9 cellular contexts compared by ENCODE assay signal in genomic region chr11:44566952-44567875, GRCh38. TPM values are rescaled to one million over a fixed set of nuclear protein-coding genes. Genes with fewer than 3 reads are reported as not detected.
A peak's percentile ranks its signal among the peaks of the same experiment; 100 is the strongest.
DNase-seq lines count a peak whose midpoint lies in the region; ATAC-seq, FAIRE-seq and TF ChIP-seq lines count a peak whose summit lies in the region.
"Had no signal": no experiment of that assay in that cellular context is flagged by ENCODE, and none has a peak within 500 bp of the region (broad histone marks: within the 10 kb centered on the region; RNA-seq: fewer than 3 reads in every experiment).

No MANE protein-coding gene starts in this region.

- in situ Hi-C loops in transverse colon (cut with MboI; ENCODE audit: low pct_ligation_motif_present in 1 of 4, low pct_unique_long_range_greater_than_20kb in 1 of 4, low sequenced_read_pairs in 3 of 4), result loop anchor here in 1 of 4 donors (25.0 kb wide), 1 partner anchor 520 kb away; no protein-coding TSS in a partner anchor
- in situ Hi-C loops in HepG2 (cut with HindIII; ENCODE audit: extremely low pct_ligation_motif_present, low pct_unique_long_range_greater_than_20kb), result loop anchor here (10.0 kb wide), 1 partner anchor 48 kb away; no protein-coding TSS in a partner anchor

- no peaks in the 10 kb centered on the region for H3K36me3 ChIP-seq in tibial artery
- no peaks in the 10 kb centered on the region for H3K36me3 ChIP-seq in transverse colon
- H3K36me3 ChIP-seq in HepG2 (replicated peaks in 1 of 2; ENCODE audit: control insufficient read depth in 1 of 2, insufficient read depth in 2 of 2, low read length in 2 of 2), result no peaks in the 10 kb centered on the region

- H3K9me3 Mint-ChIP-seq in activated T-cell treated with anti-CD3 and anti-CD28 coated beads, Interleukin-2, amount 50 U/mL, for 24 hours, result no peaks in the 10 kb centered on the region

- no peak overlapping the region for H3K9ac ChIP-seq in HepG2 (ENCODE audit: insufficient read depth, low read depth, low read length)

- H2AFZ ChIP-seq in HepG2 (ENCODE audit: low read length), result no peak overlapping the region

- H3K36me3 Mint-ChIP-seq in activated T-cell treated with anti-CD3 and anti-CD28 coated beads, Interleukin-2, amount 50 U/mL, for 24 hours (ENCODE audit: low read depth), result peaks cover 60% of the 10 kb centered on the region

- peak overlapping the region; percentile 84 for H3K4me3 Mint-ChIP-seq in activated T-cell treated with anti-CD3 and anti-CD28 coated beads, Interleukin-2, amount 50 U/mL, for 24 hours

- TF ChIP-seq EP300 in transverse colon (IDR thresholded peaks at IDR 0.05; ENCODE audit: low read depth), result no peak
- TF ChIP-seq EP300 in HepG2 (IDR thresholded peaks at IDR 0.05; ENCODE audit: low read depth in 2 of 2, low read length in 2 of 2), result no peak
- no peak for TF ChIP-seq EP300 in HepG2 (CRISPR knock-in tag; IDR thresholded peaks at IDR 0.05; ENCODE audit: borderline replicate concordance)

- no peaks in the 10 kb centered on the region for H3K9me3 ChIP-seq in tibial artery
- H3K9me3 ChIP-seq in transverse colon, result no peaks in the 10 kb centered on the region
- no peaks in the 10 kb centered on the region for H3K9me3 ChIP-seq in HepG2 (ENCODE audit: low read length)

- H3K27me3 Mint-ChIP-seq in activated T-cell treated with anti-CD3 and anti-CD28 coated beads, Interleukin-2, amount 50 U/mL, for 24 hours, result no peaks in the 10 kb centered on the region

- H3K4me1 ChIP-seq in foreskin keratinocyte (peaks cover 42% of the 10 kb centered on the region), tibial artery (peaks cover 6 to 85% (median 62%) of the 10 kb centered on the region in 4 donors), transverse colon (peaks cover 15 to 62% (median 46%) of the 10 kb centered on the region in 4 donors), HepG2 (ENCODE audit: insufficient read depth, low read length) (peaks cover 8% of the 10 kb centered on the region)

- no peak for FAIRE-seq in HepG2 (lab: Jason Lieb, UNC)

- peak overlapping the region; percentile 92 for H3K27ac Mint-ChIP-seq in activated T-cell treated with anti-CD3 and anti-CD28 coated beads, Interleukin-2, amount 50 U/mL, for 24 hours

- no peaks in the 10 kb centered on the region for H4K20me1 ChIP-seq in HepG2 (ENCODE audit: insufficient read depth, low read length)

- no peak overlapping the region for H3K4me2 ChIP-seq in HepG2 (ENCODE audit: low read depth, low read length)

- CTCF ChIA-PET in HepG2 (lab: Yijun Ruan, JAX; ENCODE audit: low intra/inter-chr PET ratio, low total read pairs), result no interaction called here

- TF ChIP-seq RAD21 in HepG2 (CRISPR knock-in tag; IDR thresholded peaks at IDR 0.05), result no peak

- POLR2A ChIA-PET in HepG2 (lab: Yijun Ruan, JAX), result no interaction called here

- no peaks in the 10 kb centered on the region for H3K79me2 ChIP-seq in HepG2 (ENCODE audit: insufficient read depth, low read length)

- H3K27me3 ChIP-seq in foreskin keratinocyte (no peaks in the 10 kb centered on the region), tibial artery (no peaks in the 10 kb centered on the region), transverse colon (no peaks in the 10 kb centered on the region), HepG2 (ENCODE audit: control insufficient read depth in 1 of 2, insufficient read depth in 2 of 2, low read length in 2 of 2) (peaks cover 0 to 20% of the 10 kb centered on the region in 2 experiments; a peak in 2 of 5 replicates)

- H3K27ac ChIP-seq in foreskin keratinocyte (peak overlapping the region; percentile 5), tibial artery (peak overlapping the region; percentile 6 to 69), transverse colon (peak overlapping the region in 1 of 4 donors; percentile 77), HepG2 (ENCODE audit: extremely low read length, insufficient read depth, low read length) (no peak overlapping the region)

- H3K4me3 ChIP-seq in tibial artery, result peak overlapping the region; percentile 59 to 70
- H3K4me3 ChIP-seq in transverse colon, result no peak overlapping the region
- no peak overlapping the region for H3K4me3 ChIP-seq in HepG2 (replicated peaks in 1 of 3; ENCODE audit: insufficient read depth in 1 of 3, low read depth in 2 of 3, low read length in 3 of 3)

- ATAC-seq in foreskin keratinocyte (no peak), HepG2 (no peak)

- H3K4me1 Mint-ChIP-seq in activated T-cell treated with anti-CD3 and anti-CD28 coated beads, Interleukin-2, amount 50 U/mL, for 24 hours (ENCODE audit: low read depth), result peaks cover 73% of the 10 kb centered on the region

- intact Hi-C loops in tibial artery (cut with DNase I; ENCODE audit: low total_unique reads), result loop anchor here (5.0 to 10.0 kb wide), 2 partner anchors 35 to 158 kb away; partner anchors contain the start of gene TSPAN18
- intact Hi-C loops in transverse colon (cut with DNase I; ENCODE audit: low total_unique reads), result no loop called here
- intact Hi-C loops in HepG2 (cut with micrococcal nuclease; ENCODE audit: unreplicated experiment), result no loop called here

- no peak for TF ChIP-seq POLR2A in transverse colon (IDR thresholded peaks at IDR 0.05)
- no peak for TF ChIP-seq POLR2A in HepG2 (IDR thresholded peaks at IDR 0.05; ENCODE audit: insufficient read depth in 1 of 2, low read depth in 2 of 2, low read length in 2 of 2)

- DNase-seq in activated naive CD4-positive, alpha-beta T cell treated with Interleukin-2 at 50 U/mL for 16 hours, result peak; percentile 60
- no peak for DNase-seq in activated naive CD4-positive, alpha-beta T cell (lab: John Stamatoyannopoulos, UW)
- no peak for DNase-seq in activated T-cell treated with anti-CD3 and anti-CD28 coated beads, Interleukin-2, amount 50 U/mL, for 24 hours
- DNase-seq in foreskin keratinocyte (no peak), tibial artery (no peak), transverse colon (no peak), HepG2 (ENCODE audit: low spot score) (no peak)
- no peak for DNase-seq in effector CD8-positive, alpha-beta T cell (lab: John Stamatoyannopoulos, UW)
- DNase-seq: NCI-H1436 had no signal

- no TSS peak for BruUV-seq in HepG2 (replicated peaks; lab: Mats Ljungman, UMichigan)

- 84 to 93% methylated on average over 3 to 11 of the region's 11 CpGs for WGBS in transverse colon (ENCODE audit: low coverage in 1 of 2), 2 donors
- WGBS in HepG2 (ENCODE audit: low lambda C conversion rate), result 57% methylated on average over 9 of the region's 11 CpGs

- TF ChIP-seq CTCF in foreskin keratinocyte (conservative IDR thresholded peaks at IDR 0.05) (peak; percentile 39), tibial artery (IDR thresholded peaks at IDR 0.05) (peak in 1 of 2 experiments; percentile 11), transverse colon (IDR thresholded peaks at IDR 0.05) (no peak), HepG2 (CRISPR knock-in tag; IDR thresholded peaks at IDR 0.05) (no peak)

TF ChIP-seq in HepG2, 621 proteins besides CTCF, POLR2A, EP300 and RAD21 (continues in another document):
- no peak for TF ChIP-seq ZNF468 (CRISPR knock-in tag; IDR thresholded peaks at IDR 0.05)
- TF ChIP-seq CREB3 (CRISPR knock-in tag; IDR thresholded peaks at IDR 0.05), result no peak
- no peak for TF ChIP-seq ZNF740 (CRISPR knock-in tag; IDR thresholded peaks at IDR 0.05)

RNA-seq across cellular contexts. Expression of gene CD82, which starts 1.8 kb away (rescaled TPM):
- total RNA-seq in foreskin keratinocyte (91.8 and 97.5 TPM in 2 replicates), transverse colon (10 to 100 TPM in 3 of 4 donors, 1 to 10 TPM in 1; 7.9 to 23.1 (median 14.0) TPM), HepG2 (2016; rRNA removed; fragmentation: Illumina TruSeq; extraction: Trizol) (not detected in 2 replicates)
- polyA plus RNA-seq in foreskin keratinocyte (207 and 211 TPM in 2 replicates), HepG2 (2011; rRNA removed) (0.05 and 0.24 TPM in 2 replicates)
- total RNA-seq in HepG2 (2016; cell fraction: cytosol; rRNA removed; fragmentation: Illumina TruSeq; extraction: Trizol; ENCODE audit: low read depth), result not detected in 2 replicates
- total RNA-seq in HepG2 (2016; cell fraction: insoluble cytoplasmic fraction; rRNA removed; fragmentation: Illumina TruSeq; extraction: Trizol), result not detected in 2 replicates
- total RNA-seq in HepG2 (2016; cell fraction: membrane; rRNA removed; fragmentation: Illumina TruSeq; extraction: Trizol), result not detected in 2 replicates
- not detected in 2 replicates for total RNA-seq in HepG2 (2016; cell fraction: nucleus; rRNA removed; fragmentation: Illumina TruSeq; extraction: Trizol)
- 0.13 and 0.16 TPM in 2 replicates for polyA plus RNA-seq in HepG2 (2011; cell fraction: cytosol; rRNA removed)
- polyA plus RNA-seq in HepG2 (2011; cell fraction: nucleus; rRNA removed), result 0.33 TPM in 1 of 2 replicates, not detected in the other
- 0.19 TPM in 1 of 2 replicates, not detected in the other for polyA plus RNA-seq in HepG2 (2012)
- not detected in 2 replicates for polyA plus RNA-seq in HepG2 (2016; cell fraction: cytosol; fragmentation: Illumina TruSeq; extraction: Trizol; ENCODE audit: low read depth)
- not detected in 2 replicates for polyA plus RNA-seq in HepG2 (2016; cell fraction: insoluble cytoplasmic fraction; fragmentation: Illumina TruSeq; extraction: Trizol; ENCODE audit: low read depth)
- polyA plus RNA-seq in HepG2 (2016; cell fraction: membrane; fragmentation: Illumina TruSeq; extraction: Trizol; ENCODE audit: low read depth), result not detected in 2 replicates
- polyA plus RNA-seq in HepG2 (2016; cell fraction: nucleus; fragmentation: Illumina TruSeq; extraction: Trizol; ENCODE audit: insufficient read depth, low read depth), result not detected in 2 replicates
- polyA minus RNA-seq in HepG2 (2011; rRNA and poly(A)+ RNA removed; ENCODE audit: low replicate concordance), result 0.52 and 13.0 TPM in 2 replicates
- not detected in 2 replicates for polyA minus RNA-seq in HepG2 (2011; cell fraction: cytosol; rRNA and poly(A)+ RNA removed)
- not detected in 2 replicates for polyA minus RNA-seq in HepG2 (2011; cell fraction: nucleus; rRNA and poly(A)+ RNA removed)

Comparison
In these comparisons a context has a peak if more than half of its experiments do, and no peak if none do; other contexts are left out.
1. H3K4me3 ChIP-seq: peak in tibial artery (2 of 2); none in transverse colon (0 of 4) and HepG2 (0 of 3).
2. RNA of gene CD82, which starts 1.8 kb away (total RNA-seq): 91.8 to 97.5 TPM in foreskin keratinocyte and 7.9 to 23.1 TPM in transverse colon; not detected in HepG2; every median in the first group is over 4 times any median in the second.